1 cellular context compared by ENCODE assay signal in the genomic region with DNA sequence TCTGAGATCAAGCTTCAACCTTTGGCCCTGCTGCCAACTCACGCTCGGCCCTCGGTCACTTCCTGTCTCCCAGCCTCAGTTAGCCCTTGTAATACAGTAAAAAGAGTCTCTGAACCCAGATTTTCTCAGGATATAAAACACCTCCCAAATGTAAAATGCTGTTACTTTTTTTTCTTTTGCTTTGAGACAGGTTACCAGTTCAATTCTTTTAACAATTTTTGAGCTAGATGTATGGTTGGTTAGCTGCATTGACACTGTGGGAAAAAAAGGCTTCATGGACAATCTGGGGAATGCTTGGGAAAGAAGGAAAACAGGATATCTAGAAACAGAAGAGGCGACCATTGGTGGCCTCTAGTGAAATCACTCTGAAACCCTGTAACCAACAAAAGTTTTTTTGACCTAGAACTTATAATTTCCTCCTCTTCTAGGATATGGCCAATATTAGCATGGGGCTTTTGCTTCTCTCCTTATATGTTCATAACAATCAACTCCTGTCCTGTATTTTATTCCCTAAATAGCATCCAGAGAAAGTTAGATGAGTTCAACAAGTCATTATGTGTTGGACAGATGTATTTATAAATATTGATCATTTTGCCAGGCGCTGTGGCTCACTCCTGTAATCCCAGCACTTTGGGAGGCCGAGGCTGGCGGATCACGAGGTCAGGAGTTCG.
TF ChIP-seq lines count a peak whose summit lies in the region.

No MANE protein-coding gene starts in this region.

TF ChIP-seq in K562, 482 proteins besides CTCF, POLR2A, EP300 and RAD21 (continued from another document and continues in another):
- TF ChIP-seq GTF3C2 (IDR thresholded peaks at IDR 0.05; ENCODE audit: borderline replicate concordance, extremely low read depth, insufficient read length) (no peak), CHCHD3 (CRISPR knock-in tag; IDR thresholded peaks at IDR 0.05) (no peak), ZFP36 (IDR thresholded peaks at IDR 0.05; ENCODE audit: low read depth, low read length, partially characterized antibody) (no peak), SRF (CRISPR knock-in tag; IDR thresholded peaks at IDR 0.05) (no peak; a peak in 1 of 4 replicates), ZFX (CRISPR knock-in tag; IDR thresholded peaks at IDR 0.05) (no peak), SRSF9 (IDR thresholded peaks at IDR 0.05; ENCODE audit: borderline replicate concordance, low read depth, low read length) (no peak), ZNF830 (CRISPR knock-in tag; IDR thresholded peaks at IDR 0.05) (no peak), ZNF707 (CRISPR knock-in tag; conservative IDR thresholded peaks at IDR 0.05) (no peak), ZNF695 (CRISPR knock-in tag; IDR thresholded peaks at IDR 0.05) (no peak), ZC3H8 (IDR thresholded peaks at IDR 0.05) (0 out of 2 replicates have a peak, but pooled peaks have one; percentile 73), HNRNPL (IDR thresholded peaks at IDR 0.05; ENCODE audit: low read depth, low read length) (no peak), CC2D1A (IDR thresholded peaks at IDR 0.05) (no peak), TCF7 (IDR thresholded peaks at IDR 0.05; ENCODE audit: borderline replicate concordance) (no peak), JUN (IDR thresholded peaks at IDR 0.05; ENCODE audit: borderline replicate concordance, low read depth, low read length) (no peak), JUN (CRISPR knock-in tag; IDR thresholded peaks at IDR 0.05; ENCODE audit: borderline replicate concordance) (no peak), RBM34 (IDR thresholded peaks at IDR 0.05; ENCODE audit: borderline replicate concordance, insufficient read depth, low read length) (no peak), SP2 (IDR thresholded peaks at IDR 0.05; ENCODE audit: extremely low read depth, low read depth, low read length, poor library complexity, severe bottlenecking) (no peak), POU5F1 (IDR thresholded peaks at IDR 0.05; ENCODE audit: borderline replicate concordance, low read depth, low read length, partially characterized antibody) (no peak), HDAC2 (IDR thresholded peaks at IDR 0.05) (peak; percentile 8; the same call in 1 of the 2 replicates), PATZ1 (CRISPR knock-in tag; IDR thresholded peaks at IDR 0.05; ENCODE audit: borderline replicate concordance) (no peak), HCFC1 (IDR thresholded peaks at IDR 0.05; ENCODE audit: low read depth, low read length) (no peak), LCOR (CRISPR knock-in tag; IDR thresholded peaks at IDR 0.05) (no peak), ARID4B (CRISPR knock-in tag; IDR thresholded peaks at IDR 0.05) (no peak; the same call in 1 of the 2 replicates), ERF (CRISPR knock-in tag; IDR thresholded peaks at IDR 0.05) (no peak), CREB3L1 (IDR thresholded peaks at IDR 0.05; ENCODE audit: borderline replicate concordance, low read depth) (no peak), TRIM28 (IDR thresholded peaks at IDR 0.05) (no peak), MCM5 (IDR thresholded peaks at IDR 0.05; ENCODE audit: low read depth) (no peak)
- TF ChIP-seq, protein P1, sequence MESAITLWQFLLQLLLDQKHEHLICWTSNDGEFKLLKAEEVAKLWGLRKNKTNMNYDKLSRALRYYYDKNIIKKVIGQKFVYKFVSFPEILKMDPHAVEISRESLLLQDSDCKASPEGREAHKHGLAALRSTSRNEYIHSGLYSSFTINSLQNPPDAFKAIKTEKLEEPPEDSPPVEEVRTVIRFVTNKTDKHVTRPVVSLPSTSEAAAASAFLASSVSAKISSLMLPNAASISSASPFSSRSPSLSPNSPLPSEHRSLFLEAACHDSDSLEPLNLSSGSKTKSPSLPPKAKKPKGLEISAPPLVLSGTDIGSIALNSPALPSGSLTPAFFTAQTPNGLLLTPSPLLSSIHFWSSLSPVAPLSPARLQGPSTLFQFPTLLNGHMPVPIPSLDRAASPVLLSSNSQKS (CRISPR knock-in tag; IDR thresholded peaks at IDR 0.05) = 0 out of 2 replicates have a peak, but pooled peaks have one; percentile 61
- TF ChIP-seq, protein P2, sequence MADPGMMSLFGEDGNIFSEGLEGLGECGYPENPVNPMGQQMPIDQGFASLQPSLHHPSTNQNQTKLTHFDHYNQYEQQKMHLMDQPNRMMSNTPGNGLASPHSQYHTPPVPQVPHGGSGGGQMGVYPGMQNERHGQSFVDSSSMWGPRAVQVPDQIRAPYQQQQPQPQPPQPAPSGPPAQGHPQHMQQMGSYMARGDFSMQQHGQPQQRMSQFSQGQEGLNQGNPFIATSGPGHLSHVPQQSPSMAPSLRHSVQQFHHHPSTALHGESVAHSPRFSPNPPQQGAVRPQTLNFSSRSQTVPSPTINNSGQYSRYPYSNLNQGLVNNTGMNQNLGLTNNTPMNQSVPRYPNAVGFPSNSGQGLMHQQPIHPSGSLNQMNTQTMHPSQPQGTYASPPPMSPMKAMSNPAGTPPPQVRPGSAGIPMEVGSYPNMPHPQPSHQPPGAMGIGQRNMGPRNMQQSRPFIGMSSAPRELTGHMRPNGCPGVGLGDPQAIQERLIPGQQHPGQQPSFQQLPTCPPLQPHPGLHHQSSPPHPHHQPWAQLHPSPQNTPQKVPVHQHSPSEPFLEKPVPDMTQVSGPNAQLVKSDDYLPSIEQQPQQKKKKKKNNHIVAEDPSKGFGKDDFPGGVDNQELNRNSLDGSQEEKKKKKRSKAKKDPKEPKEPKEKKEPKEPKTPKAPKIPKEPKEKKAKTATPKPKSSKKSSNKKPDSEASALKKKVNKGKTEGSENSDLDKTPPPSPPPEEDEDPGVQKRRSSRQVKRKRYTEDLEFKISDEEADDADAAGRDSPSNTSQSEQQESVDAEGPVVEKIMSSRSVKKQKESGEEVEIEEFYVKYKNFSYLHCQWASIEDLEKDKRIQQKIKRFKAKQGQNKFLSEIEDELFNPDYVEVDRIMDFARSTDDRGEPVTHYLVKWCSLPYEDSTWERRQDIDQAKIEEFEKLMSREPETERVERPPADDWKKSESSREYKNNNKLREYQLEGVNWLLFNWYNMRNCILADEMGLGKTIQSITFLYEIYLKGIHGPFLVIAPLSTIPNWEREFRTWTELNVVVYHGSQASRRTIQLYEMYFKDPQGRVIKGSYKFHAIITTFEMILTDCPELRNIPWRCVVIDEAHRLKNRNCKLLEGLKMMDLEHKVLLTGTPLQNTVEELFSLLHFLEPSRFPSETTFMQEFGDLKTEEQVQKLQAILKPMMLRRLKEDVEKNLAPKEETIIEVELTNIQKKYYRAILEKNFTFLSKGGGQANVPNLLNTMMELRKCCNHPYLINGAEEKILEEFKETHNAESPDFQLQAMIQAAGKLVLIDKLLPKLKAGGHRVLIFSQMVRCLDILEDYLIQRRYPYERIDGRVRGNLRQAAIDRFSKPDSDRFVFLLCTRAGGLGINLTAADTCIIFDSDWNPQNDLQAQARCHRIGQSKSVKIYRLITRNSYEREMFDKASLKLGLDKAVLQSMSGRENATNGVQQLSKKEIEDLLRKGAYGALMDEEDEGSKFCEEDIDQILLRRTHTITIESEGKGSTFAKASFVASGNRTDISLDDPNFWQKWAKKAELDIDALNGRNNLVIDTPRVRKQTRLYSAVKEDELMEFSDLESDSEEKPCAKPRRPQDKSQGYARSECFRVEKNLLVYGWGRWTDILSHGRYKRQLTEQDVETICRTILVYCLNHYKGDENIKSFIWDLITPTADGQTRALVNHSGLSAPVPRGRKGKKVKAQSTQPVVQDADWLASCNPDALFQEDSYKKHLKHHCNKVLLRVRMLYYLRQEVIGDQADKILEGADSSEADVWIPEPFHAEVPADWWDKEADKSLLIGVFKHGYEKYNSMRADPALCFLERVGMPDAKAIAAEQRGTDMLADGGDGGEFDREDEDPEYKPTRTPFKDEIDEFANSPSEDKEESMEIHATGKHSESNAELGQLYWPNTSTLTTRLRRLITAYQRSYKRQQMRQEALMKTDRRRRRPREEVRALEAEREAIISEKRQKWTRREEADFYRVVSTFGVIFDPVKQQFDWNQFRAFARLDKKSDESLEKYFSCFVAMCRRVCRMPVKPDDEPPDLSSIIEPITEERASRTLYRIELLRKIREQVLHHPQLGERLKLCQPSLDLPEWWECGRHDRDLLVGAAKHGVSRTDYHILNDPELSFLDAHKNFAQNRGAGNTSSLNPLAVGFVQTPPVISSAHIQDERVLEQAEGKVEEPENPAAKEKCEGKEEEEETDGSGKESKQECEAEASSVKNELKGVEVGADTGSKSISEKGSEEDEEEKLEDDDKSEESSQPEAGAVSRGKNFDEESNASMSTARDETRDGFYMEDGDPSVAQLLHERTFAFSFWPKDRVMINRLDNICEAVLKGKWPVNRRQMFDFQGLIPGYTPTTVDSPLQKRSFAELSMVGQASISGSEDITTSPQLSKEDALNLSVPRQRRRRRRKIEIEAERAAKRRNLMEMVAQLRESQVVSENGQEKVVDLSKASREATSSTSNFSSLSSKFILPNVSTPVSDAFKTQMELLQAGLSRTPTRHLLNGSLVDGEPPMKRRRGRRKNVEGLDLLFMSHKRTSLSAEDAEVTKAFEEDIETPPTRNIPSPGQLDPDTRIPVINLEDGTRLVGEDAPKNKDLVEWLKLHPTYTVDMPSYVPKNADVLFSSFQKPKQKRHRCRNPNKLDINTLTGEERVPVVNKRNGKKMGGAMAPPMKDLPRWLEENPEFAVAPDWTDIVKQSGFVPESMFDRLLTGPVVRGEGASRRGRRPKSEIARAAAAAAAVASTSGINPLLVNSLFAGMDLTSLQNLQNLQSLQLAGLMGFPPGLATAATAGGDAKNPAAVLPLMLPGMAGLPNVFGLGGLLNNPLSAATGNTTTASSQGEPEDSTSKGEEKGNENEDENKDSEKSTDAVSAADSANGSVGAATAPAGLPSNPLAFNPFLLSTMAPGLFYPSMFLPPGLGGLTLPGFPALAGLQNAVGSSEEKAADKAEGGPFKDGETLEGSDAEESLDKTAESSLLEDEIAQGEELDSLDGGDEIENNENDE (IDR thresholded peaks at IDR 0.05; ENCODE audit: low read depth, low read length) = no peak
